ENCODE assay signal across 1 cellular context in the genomic region with DNA sequence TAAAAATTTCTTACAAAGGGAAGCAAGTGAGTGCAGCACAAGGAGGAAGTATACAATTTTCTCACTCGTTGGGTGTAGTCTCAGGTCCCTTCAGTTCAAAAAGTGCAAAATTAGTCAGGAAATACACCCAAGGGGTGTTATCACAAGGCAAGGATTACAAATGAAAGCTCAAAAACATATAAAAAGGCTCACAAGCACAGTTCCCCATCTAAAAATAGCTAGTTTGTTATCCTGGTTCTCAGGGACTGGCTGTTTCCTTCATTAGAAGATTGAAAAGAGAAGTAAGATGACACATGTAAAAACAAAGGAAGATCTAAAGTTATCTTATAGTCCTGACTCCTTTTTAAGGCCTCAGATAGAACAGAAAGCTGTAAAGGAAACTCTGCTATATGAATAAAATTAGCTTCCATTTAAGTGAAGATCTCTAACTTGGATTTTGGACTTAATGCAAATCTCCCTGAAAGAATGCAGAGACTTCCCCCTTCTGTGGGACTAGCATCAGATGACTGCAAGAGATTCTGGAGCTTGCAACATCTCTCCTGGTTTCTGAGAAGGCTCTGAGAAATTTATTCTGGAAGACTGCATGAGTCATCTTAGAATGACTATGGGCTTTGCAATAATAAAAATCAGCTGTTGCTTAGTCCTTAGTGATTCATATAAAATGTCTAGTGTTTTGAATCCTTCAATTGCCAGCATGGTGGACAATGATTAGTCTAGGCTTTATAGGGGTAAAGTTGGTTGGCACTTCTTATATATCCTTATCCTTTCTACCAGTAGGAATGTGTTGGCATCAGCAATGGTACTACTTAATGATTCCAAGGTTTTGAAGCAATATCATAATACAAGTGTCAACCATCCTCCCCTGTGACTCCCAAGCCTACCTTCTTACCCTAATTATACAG.
TF ChIP-seq lines count a peak whose summit lies in the region.

No MANE protein-coding gene starts in this region.

TF ChIP-seq in K562, 482 proteins besides CTCF, POLR2A, EP300 and RAD21 (continued from another document and continues in another):
- TF ChIP-seq, protein P1, sequence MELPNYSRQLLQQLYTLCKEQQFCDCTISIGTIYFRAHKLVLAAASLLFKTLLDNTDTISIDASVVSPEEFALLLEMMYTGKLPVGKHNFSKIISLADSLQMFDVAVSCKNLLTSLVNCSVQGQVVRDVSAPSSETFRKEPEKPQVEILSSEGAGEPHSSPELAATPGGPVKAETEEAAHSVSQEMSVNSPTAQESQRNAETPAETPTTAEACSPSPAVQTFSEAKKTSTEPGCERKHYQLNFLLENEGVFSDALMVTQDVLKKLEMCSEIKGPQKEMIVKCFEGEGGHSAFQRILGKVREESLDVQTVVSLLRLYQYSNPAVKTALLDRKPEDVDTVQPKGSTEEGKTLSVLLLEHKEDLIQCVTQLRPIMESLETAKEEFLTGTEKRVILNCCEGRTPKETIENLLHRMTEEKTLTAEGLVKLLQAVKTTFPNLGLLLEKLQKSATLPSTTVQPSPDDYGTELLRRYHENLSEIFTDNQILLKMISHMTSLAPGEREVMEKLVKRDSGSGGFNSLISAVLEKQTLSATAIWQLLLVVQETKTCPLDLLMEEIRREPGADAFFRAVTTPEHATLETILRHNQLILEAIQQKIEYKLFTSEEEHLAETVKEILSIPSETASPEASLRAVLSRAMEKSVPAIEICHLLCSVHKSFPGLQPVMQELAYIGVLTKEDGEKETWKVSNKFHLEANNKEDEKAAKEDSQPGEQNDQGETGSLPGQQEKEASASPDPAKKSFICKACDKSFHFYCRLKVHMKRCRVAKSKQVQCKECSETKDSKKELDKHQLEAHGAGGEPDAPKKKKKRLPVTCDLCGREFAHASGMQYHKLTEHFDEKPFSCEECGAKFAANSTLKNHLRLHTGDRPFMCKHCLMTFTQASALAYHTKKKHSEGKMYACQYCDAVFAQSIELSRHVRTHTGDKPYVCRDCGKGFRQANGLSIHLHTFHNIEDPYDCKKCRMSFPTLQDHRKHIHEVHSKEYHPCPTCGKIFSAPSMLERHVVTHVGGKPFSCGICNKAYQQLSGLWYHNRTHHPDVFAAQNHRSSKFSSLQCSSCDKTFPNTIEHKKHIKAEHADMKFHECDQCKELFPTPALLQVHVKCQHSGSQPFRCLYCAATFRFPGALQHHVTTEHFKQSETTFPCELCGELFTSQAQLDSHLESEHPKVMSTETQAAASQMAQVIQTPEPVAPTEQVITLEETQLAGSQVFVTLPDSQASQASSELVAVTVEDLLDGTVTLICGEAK (IDR thresholded peaks at IDR 0.05): peak; percentile 57; the same call in 1 of the 2 replicates
- TF ChIP-seq, protein P1 (CRISPR knock-in tag; IDR thresholded peaks at IDR 0.05): no peak
- TF ChIP-seq NONO (IDR thresholded peaks at IDR 0.05; ENCODE audit: low read depth in 2 of 2, low read length in 1 of 2) (no peak), CCNT2 (IDR thresholded peaks at IDR 0.05; ENCODE audit: borderline replicate concordance, extremely low read depth, insufficient read length, low read depth, low read length) (peak; percentile 90), HMGN3 (IDR thresholded peaks at IDR 0.05; ENCODE audit: borderline replicate concordance, extremely low read depth, insufficient read length, low read depth, low read length) (peak; percentile 49), RFX5 (IDR thresholded peaks at IDR 0.05; ENCODE audit: low read depth, low read length) (no peak), GATAD2B (IDR thresholded peaks at IDR 0.05; ENCODE audit: borderline replicate concordance) (no peak), TEAD1 (CRISPR knock-in tag; IDR thresholded peaks at IDR 0.05) (peak in 1 of 2 experiments; percentile 69; a peak in 1 of 4 replicates), NR2C2 (CRISPR knock-in tag; IDR thresholded peaks at IDR 0.05) (no peak), NR2C2 (tag; IDR thresholded peaks at IDR 0.05) (peak; percentile 29; the same call in 1 of the 2 replicates), KDM1A (IDR thresholded peaks at IDR 0.05) (peak; percentile 44 to 63; a peak in 2 of 4 replicates), ZNF584 (CRISPR knock-in tag; IDR thresholded peaks at IDR 0.05; ENCODE audit: low read depth) (peak; percentile 63; the same call in 1 of the 2 replicates), JUN (IDR thresholded peaks at IDR 0.05; ENCODE audit: borderline replicate concordance, low read depth, low read length) (peak; percentile 98), JUN (CRISPR knock-in tag; IDR thresholded peaks at IDR 0.05; ENCODE audit: borderline replicate concordance) (no peak), MAFG (tag; conservative IDR thresholded peaks at IDR 0.05) (peak; percentile 88), MEF2D (tag; conservative IDR thresholded peaks at IDR 0.05; ENCODE audit: low read depth) (peak; percentile 90), FOXK2 (conservative IDR thresholded peaks at IDR 0.05 in 1 of 2, IDR thresholded peaks at IDR 0.05 in 1 of 2; ENCODE audit: low read depth in 2 of 2) (no peak), NBN (IDR thresholded peaks at IDR 0.05; ENCODE audit: low read depth) (peak; percentile 82), MEIS2 (IDR thresholded peaks at IDR 0.05; ENCODE audit: partially characterized antibody) (peak; percentile 25), ZNF79 (CRISPR knock-in tag; IDR thresholded peaks at IDR 0.05; ENCODE audit: low read depth) (0 out of 2 replicates have a peak, but pooled peaks have one; percentile 18), SMARCE1 (IDR thresholded peaks at IDR 0.05) (peak; percentile 94), SAP30 (IDR thresholded peaks at IDR 0.05; ENCODE audit: borderline replicate concordance, insufficient read depth, low read depth, low read length, poor library complexity, severe bottlenecking) (no peak), GABPA (tag; conservative IDR thresholded peaks at IDR 0.05; ENCODE audit: low read depth) (peak; percentile 9; the same call in 1 of the 2 replicates), GTF2E2 (tag; IDR thresholded peaks at IDR 0.05) (peak; percentile 95), DPF2 (IDR thresholded peaks at IDR 0.05) (peak; percentile 96), ZNF785 (CRISPR knock-in tag; IDR thresholded peaks at IDR 0.05) (no peak), JUND (IDR thresholded peaks at IDR 0.05; ENCODE audit: borderline replicate concordance, low read depth, low read length) (peak; percentile 99), JUND (tag; IDR thresholded peaks at IDR 0.05; ENCODE audit: borderline replicate concordance, low read depth, low read length) (peak; percentile 100), EHMT2 (IDR thresholded peaks at IDR 0.05) (peak; percentile 74), ZNF589 (CRISPR knock-in tag; IDR thresholded peaks at IDR 0.05; ENCODE audit: low read depth) (0 out of 2 replicates have a peak, but pooled peaks have one; percentile 11), ELF1 (tag; IDR thresholded peaks at IDR 0.05) (peak; percentile 44; the same call in 1 of the 2 replicates), PREB (CRISPR knock-in tag; IDR thresholded peaks at IDR 0.05) (no peak), LEF1 (IDR thresholded peaks at IDR 0.05) (peak; percentile 81; the same call in 1 of the 2 replicates), ZNF445 (CRISPR knock-in tag; IDR thresholded peaks at IDR 0.05; ENCODE audit: low read depth) (no peak)
- TF ChIP-seq, protein P2, sequence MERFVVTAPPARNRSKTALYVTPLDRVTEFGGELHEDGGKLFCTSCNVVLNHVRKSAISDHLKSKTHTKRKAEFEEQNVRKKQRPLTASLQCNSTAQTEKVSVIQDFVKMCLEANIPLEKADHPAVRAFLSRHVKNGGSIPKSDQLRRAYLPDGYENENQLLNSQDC (CRISPR knock-in tag; IDR thresholded peaks at IDR 0.05): no peak
- TF ChIP-seq, protein P3, sequence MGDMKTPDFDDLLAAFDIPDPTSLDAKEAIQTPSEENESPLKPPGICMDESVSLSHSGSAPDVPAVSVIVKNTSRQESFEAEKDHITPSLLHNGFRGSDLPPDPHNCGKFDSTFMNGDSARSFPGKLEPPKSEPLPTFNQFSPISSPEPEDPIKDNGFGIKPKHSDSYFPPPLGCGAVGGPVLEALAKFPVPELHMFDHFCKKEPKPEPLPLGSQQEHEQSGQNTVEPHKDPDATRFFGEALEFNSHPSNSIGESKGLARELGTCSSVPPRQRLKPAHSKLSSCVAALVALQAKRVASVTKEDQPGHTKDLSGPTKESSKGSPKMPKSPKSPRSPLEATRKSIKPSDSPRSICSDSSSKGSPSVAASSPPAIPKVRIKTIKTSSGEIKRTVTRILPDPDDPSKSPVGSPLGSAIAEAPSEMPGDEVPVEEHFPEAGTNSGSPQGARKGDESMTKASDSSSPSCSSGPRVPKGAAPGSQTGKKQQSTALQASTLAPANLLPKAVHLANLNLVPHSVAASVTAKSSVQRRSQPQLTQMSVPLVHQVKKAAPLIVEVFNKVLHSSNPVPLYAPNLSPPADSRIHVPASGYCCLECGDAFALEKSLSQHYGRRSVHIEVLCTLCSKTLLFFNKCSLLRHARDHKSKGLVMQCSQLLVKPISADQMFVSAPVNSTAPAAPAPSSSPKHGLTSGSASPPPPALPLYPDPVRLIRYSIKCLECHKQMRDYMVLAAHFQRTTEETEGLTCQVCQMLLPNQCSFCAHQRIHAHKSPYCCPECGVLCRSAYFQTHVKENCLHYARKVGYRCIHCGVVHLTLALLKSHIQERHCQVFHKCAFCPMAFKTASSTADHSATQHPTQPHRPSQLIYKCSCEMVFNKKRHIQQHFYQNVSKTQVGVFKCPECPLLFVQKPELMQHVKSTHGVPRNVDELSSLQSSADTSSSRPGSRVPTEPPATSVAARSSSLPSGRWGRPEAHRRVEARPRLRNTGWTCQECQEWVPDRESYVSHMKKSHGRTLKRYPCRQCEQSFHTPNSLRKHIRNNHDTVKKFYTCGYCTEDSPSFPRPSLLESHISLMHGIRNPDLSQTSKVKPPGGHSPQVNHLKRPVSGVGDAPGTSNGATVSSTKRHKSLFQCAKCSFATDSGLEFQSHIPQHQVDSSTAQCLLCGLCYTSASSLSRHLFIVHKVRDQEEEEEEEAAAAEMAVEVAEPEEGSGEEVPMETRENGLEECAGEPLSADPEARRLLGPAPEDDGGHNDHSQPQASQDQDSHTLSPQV (IDR thresholded peaks at IDR 0.05): peak; percentile 65
- TF ChIP-seq, protein P4, sequence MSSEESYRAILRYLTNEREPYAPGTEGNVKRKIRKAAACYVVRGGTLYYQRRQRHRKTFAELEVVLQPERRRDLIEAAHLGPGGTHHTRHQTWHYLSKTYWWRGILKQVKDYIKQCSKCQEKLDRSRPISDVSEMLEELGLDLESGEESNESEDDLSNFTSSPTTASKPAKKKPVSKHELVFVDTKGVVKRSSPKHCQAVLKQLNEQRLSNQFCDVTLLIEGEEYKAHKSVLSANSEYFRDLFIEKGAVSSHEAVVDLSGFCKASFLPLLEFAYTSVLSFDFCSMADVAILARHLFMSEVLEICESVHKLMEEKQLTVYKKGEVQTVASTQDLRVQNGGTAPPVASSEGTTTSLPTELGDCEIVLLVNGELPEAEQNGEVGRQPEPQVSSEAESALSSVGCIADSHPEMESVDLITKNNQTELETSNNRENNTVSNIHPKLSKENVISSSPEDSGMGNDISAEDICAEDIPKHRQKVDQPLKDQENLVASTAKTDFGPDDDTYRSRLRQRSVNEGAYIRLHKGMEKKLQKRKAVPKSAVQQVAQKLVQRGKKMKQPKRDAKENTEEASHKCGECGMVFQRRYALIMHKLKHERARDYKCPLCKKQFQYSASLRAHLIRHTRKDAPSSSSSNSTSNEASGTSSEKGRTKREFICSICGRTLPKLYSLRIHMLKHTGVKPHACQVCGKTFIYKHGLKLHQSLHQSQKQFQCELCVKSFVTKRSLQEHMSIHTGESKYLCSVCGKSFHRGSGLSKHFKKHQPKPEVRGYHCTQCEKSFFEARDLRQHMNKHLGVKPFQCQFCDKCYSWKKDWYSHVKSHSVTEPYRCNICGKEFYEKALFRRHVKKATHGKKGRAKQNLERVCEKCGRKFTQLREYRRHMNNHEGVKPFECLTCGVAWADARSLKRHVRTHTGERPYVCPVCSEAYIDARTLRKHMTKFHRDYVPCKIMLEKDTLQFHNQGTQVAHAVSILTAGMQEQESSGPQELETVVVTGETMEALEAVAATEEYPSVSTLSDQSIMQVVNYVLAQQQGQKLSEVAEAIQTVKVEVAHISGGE (CRISPR knock-in tag; IDR thresholded peaks at IDR 0.05): peak in 1 of 3 experiments; percentile 57; a peak in 2 of 6 replicates
